In the genomic region with DNA sequence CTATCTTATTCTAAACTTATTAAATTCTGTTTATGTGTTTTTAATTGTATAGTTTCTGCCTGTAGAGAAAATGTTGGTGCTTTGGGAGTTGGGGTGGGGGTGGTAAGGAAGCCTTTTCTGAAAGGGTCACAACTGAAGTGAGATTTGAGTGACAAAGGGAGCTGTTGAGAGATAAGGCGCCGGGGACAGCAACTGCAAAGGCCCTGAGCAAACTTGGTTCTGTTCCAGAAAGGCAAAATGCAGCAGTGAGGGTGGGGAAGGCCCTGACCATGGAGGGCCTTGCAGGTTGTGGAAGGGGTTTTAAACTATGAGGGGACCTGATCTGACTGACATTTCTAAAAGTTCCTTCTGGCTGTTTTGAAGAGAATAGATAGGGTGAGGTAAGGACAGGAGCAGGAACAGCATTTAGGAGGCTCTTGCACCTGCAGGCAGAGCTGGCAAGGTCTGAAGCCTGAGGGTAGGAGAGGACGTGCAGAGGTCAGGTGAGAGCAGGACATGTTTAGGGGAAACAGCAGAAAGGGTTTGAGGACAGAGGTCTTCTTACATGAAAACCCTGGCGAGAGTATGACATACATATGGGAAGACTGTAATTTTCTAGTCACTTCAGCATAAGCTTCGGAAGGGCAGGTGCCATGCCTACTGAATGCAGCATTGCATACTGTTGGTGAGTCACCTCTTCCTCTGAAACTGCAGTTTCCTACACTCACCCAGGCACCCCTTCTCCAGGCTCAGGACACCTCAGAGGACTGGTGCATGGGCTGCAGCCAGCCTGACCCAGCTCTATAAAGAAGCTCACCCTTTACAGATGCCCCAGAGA, we compare ENCODE assay signal across 16 cellular contexts.
DNase-seq lines count a peak whose midpoint lies in the region; ATAC-seq, FAIRE-seq and TF ChIP-seq lines count a peak whose summit lies in the region.
"Had no signal": no experiment of that assay in that cellular context is flagged by ENCODE, and none has a peak within 500 bp of the region (broad histone marks: within the 10 kb centered on the region; RNA-seq: fewer than 3 reads in every experiment).

No MANE protein-coding gene starts in this region.

- H4K5ac ChIP-seq in H1 (ENCODE audit: insufficient read length, low read depth, low read length) (no peak overlapping the region), mesendoderm (ENCODE audit: low read length) (no peak overlapping the region)

- 83% methylated on average over 5 of the region's 5 CpGs; no CpG with 5 or more reads in 1 of the 2 experiments for WGBS in H1 (ENCODE audit: extremely low coverage in 1 of 2, insufficient coverage in 1 of 2, insufficient read length in 1 of 2, insufficient replicate concordance in 2 of 2, low coverage in 1 of 2, low lambda C conversion rate in 2 of 2, missing lambda C conversion rate in 1 of 2), 2 experiments
- WGBS in mesendoderm (ENCODE audit: extremely low coverage, insufficient coverage, low lambda C conversion rate), result no CpG with 5 or more reads among the region's 5 CpGs

- no peaks in the 10 kb centered on the region for H3K9me1 ChIP-seq in keratinocyte (ENCODE audit: control insufficient read depth, extremely low read depth, insufficient read depth, low read length)

- ATAC-seq in Right ventricle myocardium inferior, result peak; percentile 51

- H3K9ac ChIP-seq in H1 (replicated peaks in 1 of 4; ENCODE audit: extremely low read depth in 1 of 4, low read depth in 3 of 4, low read length in 3 of 4), result no peak overlapping the region
- no peak overlapping the region for H3K9ac ChIP-seq in keratinocyte (ENCODE audit: control insufficient read depth, extremely low read depth, insufficient read depth, low read length)
- no peak overlapping the region for H3K9ac ChIP-seq in mesendoderm (ENCODE audit: low read length)

- no peaks in the 10 kb centered on the region for H3K36me3 ChIP-seq in H1 (ENCODE audit: control insufficient read depth in 2 of 4, insufficient read depth in 4 of 4, low read length in 3 of 4)
- H3K36me3 ChIP-seq in keratinocyte (ENCODE audit: control insufficient read depth in 2 of 2, extremely low read depth in 1 of 2, insufficient read depth in 2 of 2, low read length in 2 of 2), result no peaks in the 10 kb centered on the region
- no peaks in the 10 kb centered on the region for H3K36me3 ChIP-seq in mesendoderm (ENCODE audit: control insufficient read depth, insufficient read depth, low read length)
- H3K36me3 ChIP-seq: lower lobe of right lung had no signal

- H3K4me1 Mint-ChIP-seq in progenitor cell of endocrine pancreas (ENCODE audit: low read depth), result peaks cover 3% of the 10 kb centered on the region

- H3K36me3 Mint-ChIP-seq in progenitor cell of endocrine pancreas (ENCODE audit: insufficient read depth), result no peaks in the 10 kb centered on the region

- H3K9me3 ChIP-seq in H1 (ENCODE audit: insufficient read depth in 2 of 2, low read depth in 1 of 2, low read length in 1 of 2) (peaks cover 5 to 9% of the 10 kb centered on the region in 2 experiments; a peak in 1 of 4 replicates), keratinocyte (ENCODE audit: control insufficient read depth, low read depth, low read length) (peaks cover 2% of the 10 kb centered on the region)

- H2AFZ ChIP-seq in H1 (ENCODE audit: low read length) (no peak overlapping the region), keratinocyte (ENCODE audit: control insufficient read depth, low read length) (no peak overlapping the region)

- no peak for TF ChIP-seq POLR2A in H1 (IDR thresholded peaks at IDR 0.05; ENCODE audit: control extremely low read depth in 1 of 2, low read depth in 2 of 2, low read length in 2 of 2)

- H3K4ac ChIP-seq in H1 (replicated peaks; ENCODE audit: insufficient read length, low read depth, low read length) (no peak overlapping the region), mesendoderm (ENCODE audit: low read depth, low read length) (no peak overlapping the region)

- TF ChIP-seq CTCF in H1 (IDR thresholded peaks at IDR 0.05; ENCODE audit: control extremely low read depth in 1 of 3, insufficient read depth in 1 of 3, low read depth in 1 of 3, low read length in 3 of 3) (no peak), keratinocyte (optimal IDR thresholded peaks at IDR 0.05 in 1 of 3, IDR thresholded peaks at IDR 0.05 in 1 of 3, conservative IDR thresholded peaks at IDR 0.05 in 1 of 3; ENCODE audit: extremely low read depth in 1 of 3, insufficient read depth in 2 of 3, low read length in 3 of 3) (no peak), progenitor cell of endocrine pancreas (IDR thresholded peaks at IDR 0.05; ENCODE audit: unreplicated experiment) (no peak)

- H3K27me3 Mint-ChIP-seq in progenitor cell of endocrine pancreas, result peaks cover 22% of the 10 kb centered on the region

- DNase-seq in Right ventricle myocardium inferior (ENCODE audit: missing footprints) (no peak), cardiac septum (ENCODE audit: low spot score) (no peak), H1 (ENCODE audit: low read depth in 1 of 2, low spot score in 2 of 2) (no peak), keratinocyte (ENCODE audit: low read depth, low spot score) (no peak), NCI-H1436 (lab: John Stamatoyannopoulos, UW) (no peak), NCI-H1436 treated with DMSO at 0.1 percent for 48 hours (lab: John Stamatoyannopoulos, UW) (no peak), mesendoderm (no peak), progenitor cell of endocrine pancreas (ENCODE audit: low spot score, unreplicated experiment) (no peak)
- DNase-seq: activated effector memory CD4-positive, alpha-beta T cell treated with anti-CD3 and anti-CD28 coated beads, Interleukin-2, amount 50 U/mL, for 16 hours; COR-L47; HCEC 1CT; lower lobe of right lung; NCI-H2029; NCI-H82; occipital lobe; stimulated activated CD4-positive, alpha-beta T cell treated with anti-CD3 and anti-CD28 coated beads, Interleukin-12 subunit alpha, Interleukin-12 subunit beta, amount 100 ng/mL, for 4 hours had no signal

- H2BK15ac ChIP-seq in H1 (ENCODE audit: low read length), result no peak overlapping the region
- no peak overlapping the region for H2BK15ac ChIP-seq in mesendoderm (replicated peaks; ENCODE audit: low read depth)

- H4K8ac ChIP-seq in H1 (ENCODE audit: extremely low read depth, insufficient read depth, low read length) (no peak overlapping the region; the same call in 1 of the 2 replicates), mesendoderm (ENCODE audit: low read depth, low read length) (no peak overlapping the region)

- TF ChIP-seq EP300 in H1 (IDR thresholded peaks at IDR 0.05; ENCODE audit: borderline replicate concordance in 1 of 2, low read depth in 2 of 2, low read length in 2 of 2), result no peak

- intact Hi-C loops in Right ventricle myocardium inferior (cut with DNase I) (loop anchor here (5.0 kb wide), 3 partner anchors 73 to 273 kb away; no protein-coding TSS in a partner anchor), cardiac septum (cut with DNase I) (loop anchor here (5.0 kb wide), 2 partner anchors 138 to 278 kb away; partner anchors contain the start of gene ADAMTS15)

- H3K4me3 Mint-ChIP-seq in progenitor cell of endocrine pancreas (ENCODE audit: low read depth), result no peak overlapping the region

- H3K23me2 ChIP-seq in H1 (ENCODE audit: low read depth, low read length), result no peaks in the 10 kb centered on the region

- no peak overlapping the region for H2BK120ac ChIP-seq in H1 (replicated peaks; ENCODE audit: low read depth, low read length)
- no peak overlapping the region for H2BK120ac ChIP-seq in mesendoderm (ENCODE audit: low read depth, low read length)

- H3K56ac ChIP-seq in H1 (replicated peaks; ENCODE audit: insufficient read length, low read depth, low read length) (no peak overlapping the region), mesendoderm (ENCODE audit: low read length) (no peak overlapping the region)

- no peak overlapping the region for H2AK5ac ChIP-seq in H1 (ENCODE audit: low read depth, low read length)
- no peak overlapping the region for H2AK5ac ChIP-seq in mesendoderm (ENCODE audit: low read length)

- H3K18ac ChIP-seq in H1 (ENCODE audit: extremely low read depth, low read length), result no peak overlapping the region
- H3K18ac ChIP-seq in mesendoderm (ENCODE audit: low read length), result no peak overlapping the region

- no peak overlapping the region for H2BK12ac ChIP-seq in H1 (ENCODE audit: low read depth, low read length)

- POLR2A ChIA-PET in H1 (lab: Charles Lee; ENCODE audit: partially characterized antibody), result interaction anchor here (1.0 to 1.5 kb wide), 2 partner anchors 10 to 12 kb away, joined by 3 read pairs; no protein-coding TSS in a partner anchor

- dilution Hi-C loops in keratinocyte (cut with MboI; ENCODE audit: extremely low pct_ligation_motif_present, low sequenced_read_pairs), result no loop called here

- H2BK20ac ChIP-seq in H1 (ENCODE audit: low read length), result 0 out of 2 replicates have a peak overlapping the region, but pooled peaks have one; percentile 26

- H2BK5ac ChIP-seq in H1 (ENCODE audit: low read depth, low read length) (no peak overlapping the region), mesendoderm (ENCODE audit: low read length) (no peak overlapping the region)

- no peak overlapping the region for H3K27ac ChIP-seq in H1 (ENCODE audit: low read depth, low read length)
- no peak overlapping the region for H3K27ac ChIP-seq in keratinocyte (ENCODE audit: control insufficient read depth, insufficient read depth, low read length)
- H3K27ac ChIP-seq in mesendoderm (ENCODE audit: low read depth, low read length), result no peak overlapping the region
- H3K27ac ChIP-seq: lower lobe of right lung had no signal

- H3K4me3 ChIP-seq in H1 (ENCODE audit: extremely low read depth in 1 of 4, insufficient read depth in 2 of 4, low read depth in 3 of 4, low read length in 4 of 4), result no peak overlapping the region
- no peak overlapping the region for H3K4me3 ChIP-seq in keratinocyte (ENCODE audit: control insufficient read depth in 2 of 3, extremely low read depth in 1 of 3, insufficient read depth in 2 of 3, low read depth in 1 of 3, low read length in 3 of 3)
- no peak overlapping the region for H3K4me3 ChIP-seq in mesendoderm (ENCODE audit: low read length)
- H3K4me3 ChIP-seq: lower lobe of right lung had no signal

- no peak overlapping the region for H3K27ac Mint-ChIP-seq in progenitor cell of endocrine pancreas

- H3K27me3 ChIP-seq in H1 (replicated peaks in 1 of 4; ENCODE audit: control insufficient read depth in 3 of 4, extremely low read depth in 1 of 4, insufficient read depth in 3 of 4, low read length in 3 of 4) (0 out of 7 replicates have a peak, but pooled peaks cover 0 to 2% (median 0%) of the 10 kb centered on the region in 4 experiments), keratinocyte (ENCODE audit: control insufficient read depth, extremely low read depth, insufficient read depth, low read length) (no peaks in the 10 kb centered on the region), mesendoderm (ENCODE audit: insufficient read depth, low read length, poor library complexity) (no peaks in the 10 kb centered on the region)

- no peak overlapping the region for H3K23ac ChIP-seq in H1 (ENCODE audit: insufficient read length)
- H3K23ac ChIP-seq in mesendoderm (ENCODE audit: low read length), result no peak overlapping the region

- H4K20me1 ChIP-seq in H1 (replicated peaks in 1 of 2; ENCODE audit: control insufficient read depth in 1 of 2, insufficient read depth in 2 of 2, low read length in 2 of 2) (no peaks in the 10 kb centered on the region), keratinocyte (ENCODE audit: control insufficient read depth, extremely low read depth, insufficient read depth, low read length) (no peaks in the 10 kb centered on the region)

- H3K79me2 ChIP-seq in H1 (ENCODE audit: control insufficient read depth in 1 of 2, insufficient read depth in 2 of 2, low read length in 2 of 2), result no peaks in the 10 kb centered on the region
- no peaks in the 10 kb centered on the region for H3K79me2 ChIP-seq in keratinocyte (ENCODE audit: control insufficient read depth, insufficient read depth, low read length)
- H3K79me2 ChIP-seq in mesendoderm (ENCODE audit: control insufficient read depth, insufficient read depth, low read length), result no peaks in the 10 kb centered on the region

- no peak for TF ChIP-seq RAD21 in H1 (IDR thresholded peaks at IDR 0.05 in 1 of 2, conservative IDR thresholded peaks at IDR 0.05 in 1 of 2; ENCODE audit: low read depth in 2 of 2, low read length in 2 of 2)

- H3K14ac ChIP-seq in H1 (ENCODE audit: insufficient read length), result no peak overlapping the region

- no peak overlapping the region for H3K4me2 ChIP-seq in H1 (ENCODE audit: insufficient read depth in 1 of 2, low read depth in 2 of 2, low read length in 2 of 2)
- no peak overlapping the region for H3K4me2 ChIP-seq in keratinocyte (ENCODE audit: control insufficient read depth, extremely low read depth, insufficient read depth, low read depth, low read length)
- H3K4me2 ChIP-seq in mesendoderm (ENCODE audit: low read length), result no peak overlapping the region

- no peaks in the 10 kb centered on the region; a peak in 1 of 7 replicates for H3K4me1 ChIP-seq in H1 (replicated peaks in 1 of 4; ENCODE audit: control insufficient read depth in 3 of 4, insufficient read depth in 4 of 4, low read length in 3 of 4)
- peaks cover 17% of the 10 kb centered on the region for H3K4me1 ChIP-seq in keratinocyte (ENCODE audit: control insufficient read depth, extremely low read depth, insufficient read depth, low read length)
- no peaks in the 10 kb centered on the region for H3K4me1 ChIP-seq in mesendoderm (ENCODE audit: control insufficient read depth, low read depth, low read length)

- no peaks in the 10 kb centered on the region for H3K79me1 ChIP-seq in H1 (ENCODE audit: low read depth, low read length)
- no peaks in the 10 kb centered on the region for H3K79me1 ChIP-seq in mesendoderm (ENCODE audit: low read length)

- CTCF ChIA-PET in H1 (lab: Charles Lee; ENCODE audit: partially characterized antibody), result interaction anchor here (0.9 to 1.6 kb wide), 2 partner anchors 14 to 137 kb away, joined by 3 to 8 read pairs; no protein-coding TSS in a partner anchor

- FAIRE-seq in H1 (lab: Jason Lieb, UNC) (no peak), keratinocyte (lab: Jason Lieb, UNC) (peak; percentile 87)

- H3K9me3 Mint-ChIP-seq in progenitor cell of endocrine pancreas (ENCODE audit: low read depth), result peaks cover 8% of the 10 kb centered on the region

- no peak overlapping the region for H4K91ac ChIP-seq in H1 (replicated peaks; ENCODE audit: insufficient read length, low read length)
